ENCODE assay signal across 27 cellular contexts in the genomic region with DNA sequence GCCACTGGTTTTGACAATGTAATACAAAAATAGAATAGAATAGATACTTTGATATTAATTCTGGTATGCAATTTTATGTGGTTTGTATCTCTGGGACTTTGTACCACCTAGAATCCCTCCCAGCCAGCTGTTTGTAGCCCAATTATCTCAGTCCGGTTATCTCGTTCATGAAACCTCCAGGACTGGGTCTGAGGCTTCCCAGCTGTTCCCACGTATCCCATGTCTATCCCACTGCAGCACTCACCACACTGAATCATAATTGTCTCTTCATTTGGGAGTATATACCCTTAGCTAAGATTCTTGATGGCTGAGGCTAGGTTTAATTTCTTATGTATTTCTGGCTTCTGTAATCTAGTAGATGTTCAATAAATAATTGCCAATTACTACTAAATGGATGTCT.
"Had no signal": no experiment of that assay in that cellular context is flagged by ENCODE, and none has a peak within 500 bp of the region (broad histone marks: within the 10 kb centered on the region; RNA-seq: fewer than 3 reads in every experiment).

No MANE protein-coding gene starts in this region.

- H3K9ac ChIP-seq: neural progenitor cell, parathyroid adenoma had no signal

- H3K36me3 ChIP-seq: left lung, lower lobe of right lung, neural progenitor cell, neutrophil, right atrium auricular region, right lobe of liver, spleen, suprapubic skin, thoracic aorta, tibial artery, upper lobe of right lung had no signal

- ATAC-seq: left colon; left lung; lower lobe of right lung; natural killer cell; right lobe of liver; stimulated activated effector memory CD8-positive, alpha-beta T cell treated with anti-CD3 and anti-CD28 coated beads, Interleukin-12 subunit alpha, Interleukin-12 subunit beta, amount 100 ng/mL, for 72 hours; upper lobe of right lung had no signal

- H3K4me3 ChIP-seq: left lung, lower lobe of right lung, neural progenitor cell, right atrium auricular region, right lobe of liver, skin epidermis, spleen, suprapubic skin, thoracic aorta, tibial artery, upper lobe of right lung had no signal

- H2AFZ ChIP-seq: neural progenitor cell, parathyroid adenoma had no signal

- H3K79me2 ChIP-seq: parathyroid adenoma had no signal

- H3K4me1 ChIP-seq: left lung, lower lobe of right lung, neural progenitor cell, parathyroid adenoma, right atrium auricular region, right lobe of liver, spleen, suprapubic skin, upper lobe of right lung had no signal

- H3K27me3 ChIP-seq: neural progenitor cell, neutrophil, right atrium auricular region, right lobe of liver, suprapubic skin, tibial artery, upper lobe of right lung had no signal

- DNase-seq: hypothalamus; immature natural killer cell; kidney; left colon; left lung; lower lobe of right lung; mammary epithelial cell; mesenchymal stem cell; naive B cell; natural killer cell; nephron progenitor cell; occipital lobe; right lobe of liver; spleen; stimulated activated CD4-positive, alpha-beta T cell treated with anti-CD3 and anti-CD28 coated beads, Interleukin-4, amount 100 ng/mL, for 24 hours; stimulated activated naive CD4-positive, alpha-beta T cell; tibial artery; trophoblast cell; upper lobe of right lung had no signal

- H3K4me2 ChIP-seq: neural progenitor cell had no signal

- H3K27ac ChIP-seq: left lung, lower lobe of right lung, neural progenitor cell, neutrophil, parathyroid adenoma, right atrium auricular region, right lobe of liver, skin epidermis, spleen, suprapubic skin, thoracic aorta, tibial artery, upper lobe of right lung had no signal

- H3K9me3 ChIP-seq: left lung, lower lobe of right lung, neutrophil, right atrium auricular region, right lobe of liver, spleen, suprapubic skin, thoracic aorta, tibial artery, upper lobe of right lung had no signal
